30 cellular contexts compared by ENCODE assay signal in genomic region chr6:74632196-74632595, GRCh38.
"Had no signal": no experiment of that assay in that cellular context is flagged by ENCODE, and none has a peak within 500 bp of the region (broad histone marks: within the 10 kb centered on the region; RNA-seq: fewer than 3 reads in every experiment).

No MANE protein-coding gene starts in this region.

- H3K4me3 Mint-ChIP-seq: activated B cell treated with CpG ODN at 0.5 μM for 24 hours; activated CD4-positive, alpha-beta memory T cell treated with anti-CD3 and anti-CD28 coated beads for 36 hours; activated CD4-positive, alpha-beta T cell treated with anti-CD3 and anti-CD28 coated beads for 36 hours; activated CD4-positive, alpha-beta T cell treated with anti-CD3 and anti-CD28 coated beads, Interleukin-2, amount 10 ng/mL, durations not matched to agents 24 days and 14 days; activated CD8-positive, alpha-beta memory T cell treated with anti-CD3 and anti-CD28 coated beads, Interleukin-2, amount 10 ng/mL, durations not matched to agents 7 days and 5 days; activated CD8-positive, alpha-beta T cell treated with anti-CD3 and anti-CD28 coated beads, Interleukin-2, amount 10 ng/mL, durations not matched to agents 7 days and 5 days; activated naive CD4-positive, alpha-beta T cell treated with anti-CD3 and anti-CD28 coated beads for 36 hours; activated naive CD4-positive, alpha-beta T cell treated with anti-CD3 and anti-CD28 coated beads, Interleukin-2, amount 50 U/mL, for 24 hours; activated naive CD8-positive, alpha-beta T cell treated with anti-CD3 and anti-CD28 coated beads for 36 hours; activated naive CD8-positive, alpha-beta T cell treated with anti-CD3 and anti-CD28 coated beads, Interleukin-2, amount 50 U/mL, for 24 hours; activated T-helper 1 cell treated with anti-CD3 and anti-CD28 coated beads, Interleukin-12 subunit alpha, Interleukin-12 subunit beta, Interleukin-2, Interleukin-4 antibody, amounts not matched to agents 30 ng/mL and 10 ng/mL and 1 ng/mL, durations not matched to agents 14 hours and 24 hours and 36 hours; brain; T-helper 17 cell; T-helper 2 cell treated with Interferon-gamma antibody and Interleukin-4, amounts not matched to agents 5 μg/mL and 100 μg/mL, for 36 hours had no signal

- H3K27me3 Mint-ChIP-seq: activated B cell treated with CpG ODN at 0.5 μM for 24 hours; activated CD4-positive, alpha-beta memory T cell treated with anti-CD3 and anti-CD28 coated beads for 36 hours; activated CD4-positive, alpha-beta T cell treated with anti-CD3 and anti-CD28 coated beads for 36 hours; activated CD4-positive, alpha-beta T cell treated with anti-CD3 and anti-CD28 coated beads, Interleukin-2, amount 10 ng/mL, durations not matched to agents 24 days and 14 days; activated CD8-positive, alpha-beta memory T cell treated with anti-CD3 and anti-CD28 coated beads, Interleukin-2, amount 10 ng/mL, durations not matched to agents 7 days and 5 days; activated naive CD4-positive, alpha-beta T cell treated with anti-CD3 and anti-CD28 coated beads, Interleukin-2, amount 50 U/mL, for 24 hours; activated naive CD8-positive, alpha-beta T cell treated with anti-CD3 and anti-CD28 coated beads for 36 hours; activated naive CD8-positive, alpha-beta T cell treated with anti-CD3 and anti-CD28 coated beads, Interleukin-2, amount 50 U/mL, for 24 hours; T-helper 17 cell had no signal

- H3K27ac Mint-ChIP-seq: activated B cell treated with CpG ODN at 0.5 μM for 24 hours; activated CD4-positive, alpha-beta memory T cell treated with anti-CD3 and anti-CD28 coated beads for 36 hours; activated CD4-positive, alpha-beta T cell treated with anti-CD3 and anti-CD28 coated beads for 36 hours; activated CD4-positive, alpha-beta T cell treated with anti-CD3 and anti-CD28 coated beads, Interleukin-2, amount 10 ng/mL, durations not matched to agents 24 days and 14 days; activated CD8-positive, alpha-beta memory T cell treated with anti-CD3 and anti-CD28 coated beads, Interleukin-2, amount 10 ng/mL, durations not matched to agents 7 days and 5 days; activated CD8-positive, alpha-beta T cell treated with anti-CD3 and anti-CD28 coated beads, Interleukin-2, amount 10 ng/mL, durations not matched to agents 7 days and 5 days; activated naive CD4-positive, alpha-beta T cell treated with anti-CD3 and anti-CD28 coated beads for 36 hours; activated naive CD4-positive, alpha-beta T cell treated with anti-CD3 and anti-CD28 coated beads, Interleukin-2, amount 50 U/mL, for 24 hours; activated naive CD8-positive, alpha-beta T cell treated with anti-CD3 and anti-CD28 coated beads for 36 hours; activated naive CD8-positive, alpha-beta T cell treated with anti-CD3 and anti-CD28 coated beads, Interleukin-2, amount 50 U/mL, for 24 hours; activated T-helper 1 cell treated with anti-CD3 and anti-CD28 coated beads, Interleukin-12 subunit alpha, Interleukin-12 subunit beta, Interleukin-2, Interleukin-4 antibody, amounts not matched to agents 30 ng/mL and 10 ng/mL and 1 ng/mL, durations not matched to agents 14 hours and 24 hours and 36 hours; activated T-helper 2 cell treated with anti-CD3 and anti-CD28 coated beads, Interferon-gamma antibody, Interleukin-2, Interleukin-4, amounts not matched to agents 10 μg/mL and 5 μg/mL and 100 μg/mL, durations not matched to agents 14 hours and 24 hours and 36 hours; brain; T-helper 17 cell; T-helper 2 cell treated with Interferon-gamma antibody and Interleukin-4, amounts not matched to agents 5 μg/mL and 100 μg/mL, for 36 hours had no signal

- ATAC-seq: activated CD4-positive, alpha-beta T cell treated with anti-CD3 and anti-CD28 coated beads for 36 hours; activated CD4-positive, CD25-positive, alpha-beta regulatory T cell treated with anti-CD3 and anti-CD28 coated beads, Interleukin-2, amount 50 U/mL, for 24 hours; activated CD8-positive, alpha-beta memory T cell treated with anti-CD3 and anti-CD28 coated beads, Interleukin-2, amount 10 ng/mL, durations not matched to agents 7 days and 5 days; activated CD8-positive, alpha-beta T cell treated with anti-CD3 and anti-CD28 coated beads, Interleukin-2, amount 10 ng/mL, durations not matched to agents 7 days and 5 days; activated naive CD8-positive, alpha-beta T cell treated with anti-CD3 and anti-CD28 coated beads, Interleukin-2, amount 50 U/mL, for 24 hours; T-helper 17 cell had no signal

- H3K36me3 Mint-ChIP-seq: activated CD4-positive, alpha-beta memory T cell treated with anti-CD3 and anti-CD28 coated beads for 36 hours; activated CD8-positive, alpha-beta memory T cell treated with anti-CD3 and anti-CD28 coated beads, Interleukin-2, amount 10 ng/mL, durations not matched to agents 7 days and 5 days; activated naive CD4-positive, alpha-beta T cell treated with anti-CD3 and anti-CD28 coated beads, Interleukin-2, amount 50 U/mL, for 24 hours; activated naive CD8-positive, alpha-beta T cell treated with anti-CD3 and anti-CD28 coated beads for 36 hours; brain had no signal

- H3K4me1 Mint-ChIP-seq: activated B cell treated with CpG ODN at 0.5 μM for 24 hours; activated CD4-positive, alpha-beta T cell treated with anti-CD3 and anti-CD28 coated beads for 36 hours; activated CD4-positive, alpha-beta T cell treated with anti-CD3 and anti-CD28 coated beads, Interleukin-2, amount 10 ng/mL, durations not matched to agents 24 days and 14 days; activated CD8-positive, alpha-beta memory T cell treated with anti-CD3 and anti-CD28 coated beads, Interleukin-2, amount 10 ng/mL, durations not matched to agents 7 days and 5 days; activated naive CD4-positive, alpha-beta T cell treated with anti-CD3 and anti-CD28 coated beads, Interleukin-2, amount 50 U/mL, for 24 hours; activated naive CD8-positive, alpha-beta T cell treated with anti-CD3 and anti-CD28 coated beads for 36 hours; activated naive CD8-positive, alpha-beta T cell treated with anti-CD3 and anti-CD28 coated beads, Interleukin-2, amount 50 U/mL, for 24 hours; brain; T-helper 17 cell had no signal

- H3K9me3 Mint-ChIP-seq: activated CD4-positive, alpha-beta T cell treated with anti-CD3 and anti-CD28 coated beads, Interleukin-2, amount 10 ng/mL, durations not matched to agents 24 days and 14 days; activated naive CD8-positive, alpha-beta T cell treated with anti-CD3 and anti-CD28 coated beads, Interleukin-2, amount 50 U/mL, for 24 hours; activated T-helper 1 cell treated with anti-CD3 and anti-CD28 coated beads, Interleukin-12 subunit alpha, Interleukin-12 subunit beta, Interleukin-2, Interleukin-4 antibody, amounts not matched to agents 30 ng/mL and 10 ng/mL and 1 ng/mL, durations not matched to agents 14 hours and 24 hours and 36 hours; activated T-helper 2 cell treated with anti-CD3 and anti-CD28 coated beads, Interferon-gamma antibody, Interleukin-2, Interleukin-4, amounts not matched to agents 10 μg/mL and 5 μg/mL and 100 μg/mL, durations not matched to agents 14 hours and 24 hours and 36 hours; T-helper 2 cell treated with Interferon-gamma antibody and Interleukin-4, amounts not matched to agents 5 μg/mL and 100 μg/mL, for 36 hours had no signal

- DNase-seq: activated B cell treated with CpG ODN at 0.5 μM for 24 hours; activated CD4-positive, alpha-beta memory T cell treated with anti-CD3 and anti-CD28 coated beads for 36 hours; activated CD4-positive, alpha-beta T cell treated with anti-CD3 and anti-CD28 coated beads for 36 hours; activated CD4-positive, alpha-beta T cell treated with anti-CD3 and anti-CD28 coated beads, Interleukin-2, amount 10 ng/mL, durations not matched to agents 24 days and 14 days; activated CD8-positive, alpha-beta memory T cell treated with anti-CD3 and anti-CD28 coated beads, Interleukin-2, amount 10 ng/mL, durations not matched to agents 7 days and 5 days; activated CD8-positive, alpha-beta memory T cell treated with anti-CD3 and anti-CD28 coated beads, Interleukin-2, amount 50 U/mL, for 4 hours; activated CD8-positive, alpha-beta T cell treated with anti-CD3 and anti-CD28 coated beads, Interleukin-2, amount 10 ng/mL, durations not matched to agents 7 days and 5 days; activated effector memory CD4-positive, alpha-beta T cell treated with anti-CD3 and anti-CD28 coated beads, Interleukin-2, amount 50 U/mL, for 16 hours; activated naive CD4-positive, alpha-beta T cell treated with anti-CD3 and anti-CD28 coated beads for 36 hours; activated naive CD8-positive, alpha-beta T cell treated with anti-CD3 and anti-CD28 coated beads for 36 hours; activated naive CD8-positive, alpha-beta T cell treated with anti-CD3 and anti-CD28 coated beads, Interleukin-2, amount 50 U/mL, for 24 hours; activated T-cell treated with anti-CD3 and anti-CD28 coated beads, Interleukin-2, amount 50 U/mL, for 1 hour; activated T-cell treated with anti-CD3 and anti-CD28 coated beads, Interleukin-2, amount 50 U/mL, for 48 hours; central memory CD4-positive, alpha-beta T cell; cerebellar nuclear complex; colonic mucosa; effector CD8-positive, alpha-beta T cell; esophagus squamous epithelium; foreskin fibroblast; head of caudate nucleus; T-helper 1 cell; T-helper 17 cell; T1000; WERI-Rb-1 had no signal
